ENCODE assay signal across 8 cellular contexts in the genomic region with DNA sequence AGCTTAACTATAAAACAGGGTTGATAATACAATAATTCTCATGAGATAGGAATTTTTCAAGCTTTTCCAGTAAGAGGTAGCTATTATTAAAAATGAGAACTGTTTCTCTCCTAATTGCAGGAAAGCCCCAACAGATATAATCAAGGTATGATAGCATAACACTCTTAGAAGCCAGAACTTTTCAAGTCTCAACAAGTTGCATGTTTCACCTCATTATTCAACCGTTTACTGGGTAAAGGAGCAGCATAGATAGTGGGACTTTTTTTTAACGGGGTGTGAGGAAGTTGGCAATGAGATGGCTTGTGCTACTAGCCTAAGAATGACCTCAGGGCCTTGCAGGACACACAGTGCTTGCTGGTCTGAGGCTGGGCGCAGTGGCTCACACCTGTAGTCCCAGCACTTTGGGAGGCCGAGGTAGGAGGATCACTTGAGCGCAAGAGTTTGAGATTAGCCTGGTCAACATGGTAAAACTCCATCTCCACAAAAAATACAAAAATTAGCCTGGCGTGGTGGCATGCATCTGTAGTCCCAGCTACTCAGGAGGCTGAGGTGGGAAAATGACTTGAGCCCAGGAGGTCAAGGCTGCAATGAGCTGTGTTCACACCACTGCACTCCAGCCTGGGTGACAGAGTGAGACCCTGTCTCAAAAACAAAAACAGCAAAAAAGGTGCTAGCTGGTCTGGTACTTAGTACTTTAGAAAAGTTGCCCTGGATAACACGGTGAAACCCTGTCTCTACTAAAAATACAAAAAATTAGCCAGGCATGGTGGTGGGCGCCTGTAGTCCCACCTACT. TPM values are rescaled to one million over a fixed set of nuclear protein-coding genes. Genes with fewer than 3 reads are reported as not detected.
DNase-seq lines count a peak whose midpoint lies in the region; ATAC-seq and TF ChIP-seq lines count a peak whose summit lies in the region.
"Not testable (repeated sequence)": the region's sequence is repeated elsewhere in the genome, so short reads cannot be mapped to it uniquely, and the experiment has no call there.

No MANE protein-coding gene starts in this region.

- not testable (repeated sequence) for H3K9ac ChIP-seq in liver (ENCODE audit: low read depth in 1 of 2, low read length in 2 of 2)

- POLR2A ChIA-PET in activated naive CD8-positive, alpha-beta T cell treated with anti-CD3 and anti-CD28 coated beads, Interleukin-2, amount 10 ng/mL, durations not matched to agents 7 days and 5 days (lab: Charles Lee): interaction anchor here (0.7 to 2.1 kb wide), 2 partner anchors 15 to 48 kb away, joined by 5 to 15 read pairs; partner anchors contain the start of gene INPP1

- H3K27ac Mint-ChIP-seq in activated naive CD8-positive, alpha-beta T cell treated with anti-CD3 and anti-CD28 coated beads, Interleukin-2, amount 10 ng/mL, durations not matched to agents 7 days and 5 days: peak overlapping the region; percentile 92

- ATAC-seq in HG03432 (IDR thresholded peaks at IDR 0.05; ENCODE audit: unreplicated experiment): peak; percentile 48
- not testable (repeated sequence) for ATAC-seq in activated naive CD8-positive, alpha-beta T cell treated with anti-CD3 and anti-CD28 coated beads, Interleukin-2, amount 10 ng/mL, durations not matched to agents 7 days and 5 days (ENCODE audit: low read depth); thoracic aorta (ENCODE audit: insufficient number of reproducible peaks, low FRiP score, low read depth)

- not testable (repeated sequence) for H3K9me3 ChIP-seq in liver (ENCODE audit: control insufficient read depth in 4 of 4, low read length in 3 of 4); sigmoid colon; thoracic aorta

- not testable (repeated sequence) for H3K4me3 Mint-ChIP-seq in activated naive CD8-positive, alpha-beta T cell treated with anti-CD3 and anti-CD28 coated beads, Interleukin-2, amount 10 ng/mL, durations not matched to agents 7 days and 5 days

- H3K27me3 ChIP-seq in liver (ENCODE audit: control insufficient read depth in 4 of 4, insufficient read depth in 4 of 4, low read length in 3 of 4); sigmoid colon; thoracic aorta (replicated peaks; ENCODE audit: insufficient read depth): not testable (repeated sequence)

- DNase-seq in DMS 273 treated with DMSO at 0.1 percent for 48 hours (lab: John Stamatoyannopoulos, UW): peak; percentile 16
- not testable (repeated sequence) for DNase-seq in activated naive CD8-positive, alpha-beta T cell treated with anti-CD3 and anti-CD28 coated beads, Interleukin-2, amount 10 ng/mL, durations not matched to agents 7 days and 5 days; sigmoid colon; thoracic aorta (ENCODE audit: low spot score)
- DNase-seq in epithelial cell of esophagus (ENCODE audit: low read depth): peak; percentile 88

- TF ChIP-seq RAD21 in liver (IDR thresholded peaks at IDR 0.05): not testable (repeated sequence)

- H3K4me1 ChIP-seq in liver (ENCODE audit: control insufficient read depth in 4 of 4, insufficient read depth in 4 of 4, low read length in 3 of 4) (peaks cover 12 to 37% (median 23%) of the 10 kb centered on the region in 4 donors), sigmoid colon (peaks cover 0 to 49% (median 39%) of the 10 kb centered on the region in 4 donors), thoracic aorta (ENCODE audit: control insufficient read depth in 1 of 2, low read depth in 2 of 2) (peaks cover 6 to 30% of the 10 kb centered on the region in 2 donors)

- H3K27ac ChIP-seq in VCaP (peak overlapping the region; percentile 84), liver (ENCODE audit: low read depth in 1 of 2, low read length in 2 of 2) (peak overlapping the region; percentile 78), sigmoid colon (peak overlapping the region; percentile 68 to 80 (median 74)), thoracic aorta (peak overlapping the region; percentile 25 to 41)

- not testable (repeated sequence) for TF ChIP-seq CTCF in VCaP (conservative IDR thresholded peaks at IDR 0.05); epithelial cell of esophagus (IDR thresholded peaks at IDR 0.05; ENCODE audit: insufficient read depth, low read depth, low read length, missing control alignments); liver (IDR thresholded peaks at IDR 0.05; ENCODE audit: low read depth, low read length, missing input control); sigmoid colon (IDR thresholded peaks at IDR 0.05); thoracic aorta (IDR thresholded peaks at IDR 0.05)

- not testable (repeated sequence) for H3K4me3 ChIP-seq in epithelial cell of esophagus (ENCODE audit: low read length); liver (ENCODE audit: low read depth in 1 of 3, low read length in 3 of 3); sigmoid colon
- H3K4me3 ChIP-seq in thoracic aorta: peak overlapping the region; percentile 65

- not testable (repeated sequence) for H3K36me3 Mint-ChIP-seq in activated naive CD8-positive, alpha-beta T cell treated with anti-CD3 and anti-CD28 coated beads, Interleukin-2, amount 10 ng/mL, durations not matched to agents 7 days and 5 days

- H3K4me1 Mint-ChIP-seq in activated naive CD8-positive, alpha-beta T cell treated with anti-CD3 and anti-CD28 coated beads, Interleukin-2, amount 10 ng/mL, durations not matched to agents 7 days and 5 days: peaks cover 18% of the 10 kb centered on the region

- not testable (repeated sequence) for H3K9me3 Mint-ChIP-seq in activated naive CD8-positive, alpha-beta T cell treated with anti-CD3 and anti-CD28 coated beads, Interleukin-2, amount 10 ng/mL, durations not matched to agents 7 days and 5 days

- TF ChIP-seq POLR2A in sigmoid colon (IDR thresholded peaks at IDR 0.05): not testable (repeated sequence)

- H3K27me3 Mint-ChIP-seq in activated naive CD8-positive, alpha-beta T cell treated with anti-CD3 and anti-CD28 coated beads, Interleukin-2, amount 10 ng/mL, durations not matched to agents 7 days and 5 days: not testable (repeated sequence)

- intact Hi-C loops in sigmoid colon (cut with DNase I): loop anchor here (5.0 kb wide), 1 partner anchor 42 kb away; the partner anchor contains the start of gene HIBCH

- TF ChIP-seq EP300 in sigmoid colon (IDR thresholded peaks at IDR 0.05): not testable (repeated sequence)

- H3K36me3 ChIP-seq in liver (ENCODE audit: control insufficient read depth in 4 of 4, insufficient read depth in 3 of 4, low read depth in 1 of 4, low read length in 3 of 4); thoracic aorta: not testable (repeated sequence)
- H3K36me3 ChIP-seq in sigmoid colon: peaks cover 0 to 19% (median 2%) of the 10 kb centered on the region in 4 donors

- WGBS in liver: 74% methylated on average over 8 of the region's 8 CpGs
- 91% methylated on average over 8 of the region's 8 CpGs for WGBS in sigmoid colon, 2 donors

RNA-seq across cellular contexts. Expression of gene INPP1, which starts 15.5 kb away (rescaled TPM):
- 1 to 10 TPM; 8.7 to 9.7 TPM for total RNA-seq in activated naive CD8-positive, alpha-beta T cell treated with anti-CD3 and anti-CD28 coated beads, Interleukin-2, amount 10 ng/mL, durations not matched to agents 7 days and 5 days
- total RNA-seq in liver: 10 to 100 TPM in 1 of 2 donors, 1 to 10 TPM in 1; 9.1 to 11.9 TPM
- 10 to 100 TPM; 12.9 to 13.2 TPM for polyA plus RNA-seq in liver
- 10 to 100 TPM; 12.5 to 19.9 (median 15.5) TPM for total RNA-seq in sigmoid colon
- polyA plus RNA-seq in sigmoid colon: 10 to 100 TPM; 27.8 to 46.2 (median 28.8) TPM
- 10 to 100 TPM; 13.0 to 36.6 TPM for total RNA-seq in thoracic aorta

RNA-seq across cellular contexts. Expression of gene HIBCH, which starts 39.2 kb away (rescaled TPM):
- total RNA-seq in activated naive CD8-positive, alpha-beta T cell treated with anti-CD3 and anti-CD28 coated beads, Interleukin-2, amount 10 ng/mL, durations not matched to agents 7 days and 5 days: 10 to 100 TPM; 15.6 to 17.5 TPM
- 10 to 100 TPM; 20.2 to 36.3 TPM for total RNA-seq in liver
- 10 to 100 TPM; 29.3 to 65.2 TPM for polyA plus RNA-seq in liver
- total RNA-seq in sigmoid colon: 10 to 100 TPM; 18.1 to 21.6 (median 19.0) TPM
- 10 to 100 TPM; 37.2 to 45.8 (median 42.6) TPM for polyA plus RNA-seq in sigmoid colon
- total RNA-seq in thoracic aorta: 10 to 100 TPM; 31.4 to 34.4 TPM

RNA-seq across cellular contexts. Expression of gene MFSD6, which starts 49.3 kb away (rescaled TPM):
- total RNA-seq in activated naive CD8-positive, alpha-beta T cell treated with anti-CD3 and anti-CD28 coated beads, Interleukin-2, amount 10 ng/mL, durations not matched to agents 7 days and 5 days: 10 to 100 TPM; 51.3 to 56.7 TPM
- total RNA-seq in liver (1 to 10 TPM; 2.9 to 9.5 TPM), sigmoid colon (10 to 100 TPM; 46.7 to 87.5 (median 60.1) TPM), thoracic aorta (10 to 100 TPM; 61.0 to 75.1 TPM)
- polyA plus RNA-seq in liver (1 to 10 TPM in 1 of 2 donors, under 1 TPM in 1; 0.83 to 1.8 TPM), sigmoid colon (10 to 100 TPM in 1 of 3 donors, 1 to 10 TPM in 2; 8.4 to 23.0 (median 8.8) TPM)

Comparison
In these comparisons a context has a peak if more than half of its experiments do, and no peak if none do; other contexts are left out.
1. H3K27ac ChIP-seq: peak in every context shown above with its lines; median percentile 84 in VCaP; 78 in liver; 74 in sigmoid colon; 33 in thoracic aorta.
2. RNA of gene MFSD6, which starts 49.3 kb away (total RNA-seq): 61.0 to 75.1 TPM in thoracic aorta, 46.7 to 87.5 TPM in sigmoid colon and 51.3 to 56.7 TPM in activated naive CD8-positive, alpha-beta T cell treated with anti-CD3 and anti-CD28 coated beads, Interleukin-2, amount 10 ng/mL, durations not matched to agents 7 days and 5 days; 2.9 to 9.5 TPM in liver; every median in the first group is over 4 times any median in the second.